In the genomic region with DNA sequence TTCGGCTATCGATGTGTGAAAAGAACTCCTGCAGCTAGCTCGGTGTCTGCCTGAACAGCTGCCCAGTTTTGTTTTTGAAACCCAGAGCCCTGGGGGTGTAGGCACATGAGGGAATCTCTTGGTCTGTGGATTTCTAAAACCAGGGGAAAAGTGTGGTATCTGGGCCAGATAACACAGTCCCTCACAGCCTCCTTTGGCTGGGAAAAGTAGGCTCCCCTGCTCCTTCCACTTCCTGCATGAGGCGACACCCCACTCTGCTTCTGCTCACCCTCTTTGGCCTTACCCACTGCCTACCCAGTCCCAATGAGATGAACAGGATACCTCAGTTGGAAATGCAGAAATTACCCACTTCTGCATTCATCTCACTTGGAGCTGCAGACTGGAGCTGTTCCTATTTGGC, we compare ENCODE assay signal across 34 cellular contexts. TPM values are rescaled to one million over a fixed set of nuclear protein-coding genes. Genes with fewer than 3 reads are reported as not detected.
"Had no signal": no experiment of that assay in that cellular context is flagged by ENCODE, and none has a peak within 500 bp of the region (broad histone marks: within the 10 kb centered on the region; RNA-seq: fewer than 3 reads in every experiment).

No MANE protein-coding gene starts in this region.

- DNase-seq: activated B cell treated with CpG ODN at 0.5 μM for 24 hours; activated CD4-positive, alpha-beta T cell treated with anti-CD3 and anti-CD28 coated beads for 48 hours; activated CD4-positive, alpha-beta T cell treated with anti-CD3 and anti-CD28 coated beads, Interleukin-2, amount 50 U/mL, for 1 hour; activated CD4-positive, alpha-beta T cell treated with anti-CD3 and anti-CD28 coated beads, Interleukin-2, amount 50 U/mL, for 48 hours; activated CD8-positive, alpha-beta memory T cell treated with anti-CD3 and anti-CD28 coated beads for 24 hours; activated CD8-positive, alpha-beta T cell treated with anti-CD3 and anti-CD28 coated beads for 36 hours; activated effector memory CD4-positive, alpha-beta T cell treated with Interleukin-2 at 50 U/mL for 16 hours; activated gamma-delta T cell treated with Interleukin-2 at 50 U/mL for 16 hours; activated naive CD4-positive, alpha-beta T cell treated with anti-CD3 and anti-CD28 coated beads, Interleukin-2, amount 50 U/mL, for 16 hours; activated naive CD4-positive, alpha-beta T cell treated with Interleukin-2 at 50 U/mL for 16 hours; activated T-cell treated with anti-CD3 and anti-CD28 coated beads, Interleukin-2, amount 50 U/mL, for 4 hours; amniotic stem cell; anterior cingulate cortex; brain microvascular endothelial cell; effector CD4-positive, alpha-beta T cell; effector memory CD8-positive, alpha-beta T cell; erythroblast; foreskin keratinocyte; gastrocnemius medialis; glutamatergic neuron; heart left ventricle; T-helper 17 cell; T1000; WERI-Rb-1 had no signal

- H3K4me3 Mint-ChIP-seq: activated B cell treated with CpG ODN at 0.5 μM for 24 hours; activated CD8-positive, alpha-beta T cell treated with anti-CD3 and anti-CD28 coated beads for 36 hours; activated naive CD8-positive, alpha-beta T cell; activated T-cell treated with anti-CD3 and anti-CD28 coated beads, Interleukin-2, amount 50 U/mL, for 4 hours; activated T-helper 17 cell treated with anti-CD3 and anti-CD28 coated beads, Interleukin-2, amount 50 U/mL, for 72 hours; central memory CD8-positive, alpha-beta T cell; dendritic cell treated with granulocyte-macrophage colony-stimulating factor and Interleukin-4, amounts not matched to agents 40 ng/mL and 50 ng/mL, for 4 days; effector memory CD8-positive, alpha-beta T cell; T-helper 17 cell; T-helper 2 cell treated with Interferon-gamma antibody and Interleukin-4, amounts not matched to agents 5 μg/mL and 100 μg/mL, for 36 hours had no signal

- H3K27me3 Mint-ChIP-seq: T-helper 17 cell had no signal

- H3K9me3 ChIP-seq: esophagus muscularis mucosa, gastrocnemius medialis, heart left ventricle had no signal

- H3K27me3 ChIP-seq: brain microvascular endothelial cell, esophagus muscularis mucosa, gastrocnemius medialis, heart left ventricle had no signal

- H3K4me1 Mint-ChIP-seq: activated B cell treated with CpG ODN at 0.5 μM for 24 hours; activated T-helper 17 cell treated with anti-CD3 and anti-CD28 coated beads, Interleukin-2, amount 50 U/mL, for 72 hours; T-helper 17 cell had no signal

- H3K9me3 Mint-ChIP-seq: effector memory CD8-positive, alpha-beta T cell had no signal

- H3K4me1 ChIP-seq: foreskin keratinocyte, gastrocnemius medialis, heart left ventricle had no signal

- H3K27ac ChIP-seq: brain microvascular endothelial cell, coronary artery, esophagus muscularis mucosa, foreskin keratinocyte, gastrocnemius medialis, heart left ventricle, WERI-Rb-1 had no signal

- H3K27ac Mint-ChIP-seq: activated B cell treated with CpG ODN at 0.5 μM for 24 hours; activated CD8-positive, alpha-beta T cell treated with anti-CD3 and anti-CD28 coated beads for 36 hours; activated naive CD8-positive, alpha-beta T cell; activated T-helper 17 cell treated with anti-CD3 and anti-CD28 coated beads, Interleukin-2, amount 50 U/mL, for 72 hours; dendritic cell treated with granulocyte-macrophage colony-stimulating factor and Interleukin-4, amounts not matched to agents 40 ng/mL and 50 ng/mL, for 4 days; T-helper 17 cell; T-helper 2 cell treated with Interferon-gamma antibody and Interleukin-4, amounts not matched to agents 5 μg/mL and 100 μg/mL, for 36 hours had no signal

- ATAC-seq: activated CD4-positive, CD25-positive, alpha-beta regulatory T cell treated with anti-CD3 and anti-CD28 coated beads, Interleukin-2, amount 50 U/mL, for 24 hours; activated CD8-positive, alpha-beta T cell treated with anti-CD3 and anti-CD28 coated beads for 36 hours; activated T-cell treated with anti-CD3 and anti-CD28 coated beads, Interleukin-2, amount 50 U/mL, for 4 hours; activated T-helper 17 cell treated with anti-CD3 and anti-CD28 coated beads, Interleukin-2, amount 50 U/mL, for 72 hours; effector memory CD8-positive, alpha-beta T cell; foreskin keratinocyte; gastrocnemius medialis; heart left ventricle; T-helper 17 cell had no signal

- FAIRE-seq: astrocyte, bronchial epithelial cell had no signal

- H3K4me3 ChIP-seq: coronary artery, esophagus muscularis mucosa, gastrocnemius medialis, heart left ventricle had no signal

RNA-seq across cellular contexts. Expression of a gene that starts 9.5 kb away (rescaled TPM):
- total RNA-seq: activated B cell treated with CpG ODN at 0.5 μM for 24 hours; activated T-helper 17 cell treated with anti-CD3 and anti-CD28 coated beads, Interleukin-2, amount 50 U/mL, for 72 hours; bronchial epithelial cell; T-helper 17 cell had no signal
